Comparison of ENCODE assay signal across 9 cellular contexts in the genomic region with DNA sequence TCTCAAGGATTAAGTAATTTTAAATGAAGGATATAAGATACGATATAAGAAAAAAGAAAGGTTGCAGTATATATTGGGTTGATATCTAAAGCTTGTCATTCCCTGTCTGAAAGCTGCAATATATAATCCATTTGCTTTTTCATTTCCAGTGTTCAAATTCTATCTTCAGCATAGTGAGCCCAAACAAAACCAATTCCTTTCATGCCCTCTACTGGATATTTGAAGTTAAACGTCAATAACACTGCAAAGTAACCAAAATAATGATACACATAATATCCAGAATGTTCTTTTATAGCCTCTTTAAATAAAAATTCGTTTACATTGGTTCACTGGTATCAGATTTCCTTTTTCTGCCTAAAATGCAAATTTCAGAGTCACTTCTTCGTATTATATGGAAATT.
DNase-seq lines count a peak whose midpoint lies in the region; ATAC-seq, FAIRE-seq and TF ChIP-seq lines count a peak whose summit lies in the region.
"Had no signal": no experiment of that assay in that cellular context is flagged by ENCODE, and none has a peak within 500 bp of the region (broad histone marks: within the 10 kb centered on the region; RNA-seq: fewer than 3 reads in every experiment).

No MANE protein-coding gene starts in this region.

- no peak for TF ChIP-seq POLR2A in spleen (IDR thresholded peaks at IDR 0.05)

- WGBS in spleen, 5 donors: 41 to 53% (median 46%) methylated on average over 4 of the region's 4 CpGs

- ATAC-seq in SK-N-SH treated with all-trans-retinoic acid at 6 μM for 48 hours (peak; percentile 71), HG03097 (IDR thresholded peaks at IDR 0.05; ENCODE audit: low FRiP score, unreplicated experiment) (no peak)

- intact Hi-C loops in spleen (cut with DNase I; ENCODE audit: low total_unique reads): no loop called here

- CTCF ChIA-PET in HEK293 (lab: Yijun Ruan, JAX): interaction anchor here (0.5 to 5.9 kb wide), 22 partner anchors 10 to 622 kb away, joined by 3 to 55 read pairs (median 4); no protein-coding TSS in a partner anchor

- POLR2A ChIA-PET in HEK293 (lab: Yijun Ruan, JAX): no interaction called here

- no peak overlapping the region for H3K27ac ChIP-seq in HEK293 (ENCODE audit: extremely low read depth, low read depth, low read length)
- no peak overlapping the region for H3K27ac ChIP-seq in spleen
- H3K27ac ChIP-seq: SJSA1 had no signal

- H3K9me3 ChIP-seq in HEK293 (ENCODE audit: control insufficient read depth, insufficient read depth, low read depth, low read length) (no peaks in the 10 kb centered on the region), spleen (no peaks in the 10 kb centered on the region)
- H3K9me3 ChIP-seq: SJSA1 had no signal

- DNase-seq in Ammon's horn (ENCODE audit: low spot score) (peak; percentile 42), spleen (no peak), germinal center (ENCODE audit: low spot score) (no peak)
- no peak for DNase-seq in activated T-cell treated with anti-CD3 and anti-CD28 coated beads, Interleukin-2, amount 50 U/mL, for 48 hours

- TF ChIP-seq CTCF in HEK293 (tag by site-specific recombination; IDR thresholded peaks at IDR 0.05) (no peak), spleen (IDR thresholded peaks at IDR 0.05 in 8 of 11, conservative IDR thresholded peaks at IDR 0.05 in 3 of 11) (no peak)

- no peak overlapping the region for H3K4me3 ChIP-seq in HEK293 (ENCODE audit: low read depth, low read length)
- H3K4me3 ChIP-seq in spleen: no peak overlapping the region
- H3K4me3 ChIP-seq: SJSA1 had no signal

- H3K4me1 ChIP-seq in HEK293 (ENCODE audit: control insufficient read depth, insufficient read depth, low read length) (no peaks in the 10 kb centered on the region), spleen (no peaks in the 10 kb centered on the region)
- H3K4me1 ChIP-seq: SJSA1 had no signal

- no peaks in the 10 kb centered on the region for H3K36me3 ChIP-seq in HEK293 (ENCODE audit: control insufficient read depth in 2 of 2, insufficient read depth in 1 of 2, low read length in 2 of 2)
- H3K36me3 ChIP-seq in spleen: no peaks in the 10 kb centered on the region
- H3K36me3 ChIP-seq: SJSA1 had no signal

- peak; percentile 84 for FAIRE-seq in islet of Langerhans (lab: Jason Lieb, UNC)

- H3K27me3 ChIP-seq in spleen (replicated peaks in 1 of 7): peaks cover 0 to 5% (median 0%) of the 10 kb centered on the region in 7 donors
- H3K27me3 ChIP-seq: SJSA1 had no signal

TF ChIP-seq in HEK293, 187 proteins besides CTCF, POLR2A, EP300 and RAD21:
- TF ChIP-seq ZFP41 (tag by site-specific recombination; IDR thresholded peaks at IDR 0.05; ENCODE audit: borderline replicate concordance) (no peak), PRDM1 (tag by site-specific recombination; IDR thresholded peaks at IDR 0.05) (no peak), ZNF654 (tag by site-specific recombination; IDR thresholded peaks at IDR 0.05; ENCODE audit: low read depth) (peak; percentile 71)

TF ChIP-seq in SK-N-SH treated with all-trans-retinoic acid at 6 μM for 48 hours, 23 proteins besides CTCF, POLR2A, EP300 and RAD21:
- TF ChIP-seq PPARA (CRISPR knock-in tag; IDR thresholded peaks at IDR 0.05; ENCODE audit: borderline replicate concordance) (no peak), ESRRG (CRISPR knock-in tag; IDR thresholded peaks at IDR 0.05) (no peak), ZFP3 (CRISPR knock-in tag; IDR thresholded peaks at IDR 0.05) (no peak), ZNF8 (CRISPR knock-in tag; IDR thresholded peaks at IDR 0.05) (no peak), GLIS3 (CRISPR knock-in tag; IDR thresholded peaks at IDR 0.05) (no peak), TOX (CRISPR knock-in tag; IDR thresholded peaks at IDR 0.05; ENCODE audit: borderline replicate concordance) (no peak), ZNF70 (CRISPR knock-in tag; IDR thresholded peaks at IDR 0.05) (no peak), TCF4 (CRISPR knock-in tag; IDR thresholded peaks at IDR 0.05; ENCODE audit: borderline replicate concordance) (no peak), ISL1 (CRISPR knock-in tag; IDR thresholded peaks at IDR 0.05) (no peak), BACH2 (CRISPR knock-in tag; IDR thresholded peaks at IDR 0.05; ENCODE audit: borderline replicate concordance) (no peak), CSDC2 (CRISPR knock-in tag; IDR thresholded peaks at IDR 0.05) (no peak)
- TF ChIP-seq, protein P1, sequence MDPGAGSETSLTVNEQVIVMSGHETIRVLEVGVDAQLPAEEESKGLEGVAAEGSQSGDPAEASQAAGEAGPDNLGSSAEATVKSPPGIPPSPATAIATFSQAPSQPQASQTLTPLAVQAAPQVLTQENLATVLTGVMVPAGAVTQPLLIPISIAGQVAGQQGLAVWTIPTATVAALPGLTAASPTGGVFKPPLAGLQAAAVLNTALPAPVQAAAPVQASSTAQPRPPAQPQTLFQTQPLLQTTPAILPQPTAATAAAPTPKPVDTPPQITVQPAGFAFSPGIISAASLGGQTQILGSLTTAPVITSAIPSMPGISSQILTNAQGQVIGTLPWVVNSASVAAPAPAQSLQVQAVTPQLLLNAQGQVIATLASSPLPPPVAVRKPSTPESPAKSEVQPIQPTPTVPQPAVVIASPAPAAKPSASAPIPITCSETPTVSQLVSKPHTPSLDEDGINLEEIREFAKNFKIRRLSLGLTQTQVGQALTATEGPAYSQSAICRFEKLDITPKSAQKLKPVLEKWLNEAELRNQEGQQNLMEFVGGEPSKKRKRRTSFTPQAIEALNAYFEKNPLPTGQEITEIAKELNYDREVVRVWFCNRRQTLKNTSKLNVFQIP (CRISPR knock-in tag; IDR thresholded peaks at IDR 0.05; ENCODE audit: borderline replicate concordance, low read depth): no peak
- TF ChIP-seq, protein P2, sequence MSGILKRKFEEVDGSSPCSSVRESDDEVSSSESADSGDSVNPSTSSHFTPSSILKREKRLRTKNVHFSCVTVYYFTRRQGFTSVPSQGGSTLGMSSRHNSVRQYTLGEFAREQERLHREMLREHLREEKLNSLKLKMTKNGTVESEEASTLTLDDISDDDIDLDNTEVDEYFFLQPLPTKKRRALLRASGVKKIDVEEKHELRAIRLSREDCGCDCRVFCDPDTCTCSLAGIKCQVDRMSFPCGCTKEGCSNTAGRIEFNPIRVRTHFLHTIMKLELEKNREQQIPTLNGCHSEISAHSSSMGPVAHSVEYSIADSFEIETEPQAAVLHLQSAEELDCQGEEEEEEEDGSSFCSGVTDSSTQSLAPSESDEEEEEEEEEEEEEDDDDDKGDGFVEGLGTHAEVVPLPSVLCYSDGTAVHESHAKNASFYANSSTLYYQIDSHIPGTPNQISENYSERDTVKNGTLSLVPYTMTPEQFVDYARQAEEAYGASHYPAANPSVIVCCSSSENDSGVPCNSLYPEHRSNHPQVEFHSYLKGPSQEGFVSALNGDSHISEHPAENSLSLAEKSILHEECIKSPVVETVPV (CRISPR knock-in tag; IDR thresholded peaks at IDR 0.05): no peak
